ENCODE assay signal across 8 cellular contexts in the genomic region with DNA sequence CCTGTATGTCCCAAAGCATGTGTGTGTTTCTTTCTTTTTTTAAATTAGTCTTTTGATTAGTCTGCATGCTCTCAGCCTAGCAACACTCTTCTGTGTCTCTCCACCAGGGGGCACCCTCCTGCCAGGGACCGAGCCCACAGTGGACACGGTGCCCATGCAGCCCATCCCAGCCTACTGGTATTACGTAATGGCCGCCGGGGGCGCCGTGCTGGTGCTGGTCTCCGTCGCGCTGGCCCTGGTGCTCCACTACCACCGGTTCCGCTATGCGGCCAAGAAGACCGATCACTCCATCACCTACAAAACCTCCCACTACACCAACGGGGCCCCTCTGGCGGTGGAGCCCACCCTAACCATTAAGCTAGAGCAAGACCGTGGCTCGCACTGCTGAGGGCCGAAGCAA.
DNase-seq lines count a peak whose midpoint lies in the region; ATAC-seq, FAIRE-seq and TF ChIP-seq lines count a peak whose summit lies in the region.

No MANE protein-coding gene starts in this region.

- peak; percentile 12 for DNase-seq in NCI-H82 treated with DMSO at 0.1 percent for 48 hours (lab: John Stamatoyannopoulos, UW; ENCODE audit: unreplicated experiment)
- no peak for DNase-seq in bronchial epithelial cell (ENCODE audit: low read depth)
- DNase-seq in lung (ENCODE audit: low spot score), result peak; percentile 46
- no peak for DNase-seq in mesenteric fat pad (ENCODE audit: low spot score)
- DNase-seq in NCI-H1092 treated with DMSO at 0.1 percent for 48 hours (lab: John Stamatoyannopoulos, UW), result no peak

- H3K4me3 ChIP-seq in DOHH2 (ENCODE audit: low read length) (no peak overlapping the region), bronchial epithelial cell (ENCODE audit: low read depth, low read length) (no peak overlapping the region), lung (no peak overlapping the region)

- TF ChIP-seq CTCF in DOHH2 (IDR thresholded peaks at IDR 0.05; ENCODE audit: low read depth, low read length, poor library complexity, severe bottlenecking) (peak; percentile 77), bronchial epithelial cell (IDR thresholded peaks at IDR 0.05; ENCODE audit: insufficient read depth, low read length, severe bottlenecking) (peak; percentile 43), lung (IDR thresholded peaks at IDR 0.05; ENCODE audit: control extremely low read depth, extremely low read depth) (peak; percentile 9)

- H3K27ac ChIP-seq in DOHH2 (ENCODE audit: low read depth, low read length) (no peak overlapping the region), lung (ENCODE audit: low read depth in 1 of 2, low read length in 1 of 2) (no peak overlapping the region)

- no peak for FAIRE-seq in bronchial epithelial cell (lab: Jason Lieb, UNC)

- no peaks in the 10 kb centered on the region for H3K79me2 ChIP-seq in DOHH2 (ENCODE audit: control insufficient read depth, low read length)

- H3K27me3 ChIP-seq in DOHH2 (ENCODE audit: control insufficient read depth, low read length) (0 out of 2 replicates have a peak, but pooled peaks cover 3% of the 10 kb centered on the region), bronchial epithelial cell (ENCODE audit: control insufficient read depth, insufficient read depth, low read length) (no peaks in the 10 kb centered on the region), lung (ENCODE audit: control insufficient read depth, insufficient read depth) (no peaks in the 10 kb centered on the region)

- H3K36me3 ChIP-seq in DOHH2 (ENCODE audit: control insufficient read depth, low read length) (no peaks in the 10 kb centered on the region), bronchial epithelial cell (ENCODE audit: control insufficient read depth, insufficient read depth, low read length) (no peaks in the 10 kb centered on the region), lung (ENCODE audit: control insufficient read depth in 2 of 2, insufficient read depth in 2 of 2, low read length in 2 of 2) (peaks cover 0 to 5% of the 10 kb centered on the region in 2 donors)

- 78 to 87% methylated on average over 19 of the region's 19 CpGs for WGBS in lung, 2 donors

- H3K4me1 ChIP-seq in DOHH2 (ENCODE audit: control insufficient read depth, low read length) (peaks cover 21% of the 10 kb centered on the region), lung (ENCODE audit: control insufficient read depth in 2 of 2, insufficient read depth in 2 of 2, low read length in 2 of 2) (peaks cover 0 to 6% of the 10 kb centered on the region in 2 donors)

- no peak overlapping the region for H3K4me2 ChIP-seq in DOHH2 (ENCODE audit: low read length)

- H4K20me1 ChIP-seq in DOHH2 (ENCODE audit: control insufficient read depth, insufficient read depth, low read depth, low read length), result no peaks in the 10 kb centered on the region

- no peaks in the 10 kb centered on the region for H3K9me3 ChIP-seq in DOHH2 (ENCODE audit: control insufficient read depth, insufficient read depth, low read length)
- H3K9me3 ChIP-seq in lung (ENCODE audit: control insufficient read depth in 2 of 2, insufficient read depth in 1 of 2, low read length in 1 of 2), result no peaks in the 10 kb centered on the region

- no peaks in the 10 kb centered on the region for H3F3A ChIP-seq in DOHH2 (ENCODE audit: control insufficient read depth, insufficient read depth)

- H3K9me2 ChIP-seq in DOHH2 (replicated peaks; ENCODE audit: control insufficient read depth, low read length), result no peaks in the 10 kb centered on the region

- peak; percentile 63 for ATAC-seq in GM21526 (IDR thresholded peaks at IDR 0.05; ENCODE audit: low FRiP score, unreplicated experiment)
- no peak for ATAC-seq in lung (ENCODE audit: insufficient read depth, low FRiP score)
- no peak for ATAC-seq in GM21576 (IDR thresholded peaks at IDR 0.05; ENCODE audit: unreplicated experiment)

Comparison
In these comparisons a context has a peak if more than half of its experiments do, and no peak if none do; other contexts are left out.
1. CTCF ChIP-seq: peak in every context shown above with its lines; median percentile 77 in DOHH2; 43 in bronchial epithelial cell; 9 in lung.
2. DNase-seq: peak in NCI-H82 treated with DMSO at 0.1 percent for 48 hours (single experiment) and lung (single experiment); none in bronchial epithelial cell (single experiment), mesenteric fat pad (single experiment) and NCI-H1092 treated with DMSO at 0.1 percent for 48 hours (single experiment).